Comparison of ENCODE assay signal across 10 cellular contexts in the genomic region with DNA sequence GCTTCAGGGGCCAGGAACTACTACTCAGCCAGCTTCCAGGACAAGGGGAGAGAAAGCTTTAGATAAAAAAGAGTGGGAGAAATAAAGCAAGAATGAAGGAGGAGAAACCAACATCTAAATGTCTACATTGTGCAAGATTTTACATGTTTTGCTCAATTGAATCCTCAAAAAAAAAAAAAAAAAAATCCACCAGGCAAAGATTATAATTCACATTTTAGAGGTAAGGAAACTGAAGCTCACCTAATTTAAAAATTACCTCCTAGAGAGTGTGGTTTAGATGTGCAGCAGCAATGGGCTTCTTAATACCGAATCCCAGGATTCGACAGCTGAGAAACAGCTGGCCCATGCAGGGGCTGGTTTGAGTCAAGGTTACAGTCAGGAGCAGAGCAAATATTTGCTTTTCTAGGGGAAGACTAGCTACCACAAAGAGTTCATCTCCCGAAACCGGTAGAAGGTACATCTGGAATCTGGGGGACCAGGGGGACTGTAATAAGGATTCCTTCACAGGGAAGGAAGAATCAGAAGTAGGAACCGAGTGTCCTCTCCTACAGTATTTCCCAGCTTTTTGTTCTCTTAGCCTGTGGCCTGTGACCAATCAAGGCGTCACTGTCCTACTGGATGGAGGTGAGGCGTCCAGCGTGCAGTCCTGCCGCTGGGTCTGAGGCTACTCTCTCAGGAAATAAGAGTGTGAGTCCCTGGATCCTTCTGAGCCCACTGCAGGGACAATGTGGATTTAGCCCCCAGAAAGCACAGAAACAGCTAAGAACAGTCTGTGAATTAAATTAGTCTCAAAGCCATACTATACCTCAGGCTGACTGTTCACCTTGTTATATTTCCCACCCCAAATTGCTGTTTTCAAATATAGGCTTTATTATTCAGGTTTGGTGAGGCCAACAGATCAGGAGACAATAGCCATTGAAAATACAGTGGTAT. TPM values are rescaled to one million over a fixed set of nuclear protein-coding genes. Genes with fewer than 3 reads are reported as not detected.
DNase-seq lines count a peak whose midpoint lies in the region; ATAC-seq, FAIRE-seq and TF ChIP-seq lines count a peak whose summit lies in the region.
"Had no signal": no experiment of that assay in that cellular context is flagged by ENCODE, and none has a peak within 500 bp of the region (broad histone marks: within the 10 kb centered on the region; RNA-seq: fewer than 3 reads in every experiment).

No MANE protein-coding gene starts in this region.

- WGBS in A549 (ENCODE audit: missing lambda C conversion rate): 56% methylated on average over 9 of the region's 9 CpGs

- intact Hi-C loops in breast epithelium (cut with DNase I; ENCODE audit: low total_unique reads): no loop called here
- intact Hi-C loops in dorsolateral prefrontal cortex (cut with DNase I): no loop called here

- H3K4me1 ChIP-seq in A549 (peaks cover 32% of the 10 kb centered on the region), breast epithelium (peaks cover 5 to 7% of the 10 kb centered on the region in 2 donors)

- no peak for FAIRE-seq in A549 (lab: Jason Lieb, UNC)

- H3K27me3 ChIP-seq in breast epithelium: no peaks in the 10 kb centered on the region
- H3K27me3 ChIP-seq in dorsolateral prefrontal cortex: no peaks in the 10 kb centered on the region

- POLR2A ChIA-PET in A549 (lab: Yijun Ruan, JAX): interaction anchor here (1.1 to 2.2 kb wide), 3 partner anchors 30 to 36 kb away, joined by 3 to 23 read pairs (median 6); no protein-coding TSS in a partner anchor
- POLR2A ChIA-PET in naive thymus-derived CD8-positive, alpha-beta T cell (lab: Charles Lee): no interaction called here

- no peak for DNase-seq in A549 (ENCODE audit: low read depth in 1 of 2, low spot score in 1 of 2)
- DNase-seq in HFFc6: no peak
- no peak for DNase-seq in breast epithelium (ENCODE audit: low spot score in 2 of 2)
- DNase-seq in naive thymus-derived CD8-positive, alpha-beta T cell: no peak
- no peak for DNase-seq in dorsolateral prefrontal cortex
- DNase-seq: NCI-H187 treated with DMSO at 0.1 percent for 48 hours had no signal

- TF ChIP-seq CTCF in A549 (IDR thresholded peaks at IDR 0.05) (no peak), HFFc6 (IDR thresholded peaks at IDR 0.05) (no peak), breast epithelium (IDR thresholded peaks at IDR 0.05) (no peak), dorsolateral prefrontal cortex (IDR thresholded peaks at IDR 0.05 in 54 of 56, conservative IDR thresholded peaks at IDR 0.05 in 2 of 56; ENCODE audit: low read depth in 1 of 56, partially characterized antibody in 56 of 56) (no peak)

- peak overlapping the region; percentile 68 for H3K4me2 ChIP-seq in A549

- no peak for TF ChIP-seq EP300 in A549 (IDR thresholded peaks at IDR 0.05)

- ATAC-seq in A549 (peak in 1 of 2 experiments; percentile 59; a peak in 3 of 6 replicates), GM19397 (IDR thresholded peaks at IDR 0.05; ENCODE audit: unreplicated experiment) (no peak), HG03520 (IDR thresholded peaks at IDR 0.05; ENCODE audit: unreplicated experiment) (no peak), GM18498 (IDR thresholded peaks at IDR 0.05; ENCODE audit: unreplicated experiment) (no peak)
- ATAC-seq in naive thymus-derived CD8-positive, alpha-beta T cell: no peak

- peak overlapping the region; percentile 77 for H3K27ac Mint-ChIP-seq in HFFc6
- H3K27ac Mint-ChIP-seq in naive thymus-derived CD8-positive, alpha-beta T cell: peak overlapping the region in 9 of 10 donors; percentile 49 to 83 (median 68)

- TF ChIP-seq RAD21 in A549 (conservative IDR thresholded peaks at IDR 0.05 in 1 of 2, IDR thresholded peaks at IDR 0.05 in 1 of 2): no peak

- H3K9me3 ChIP-seq in A549 (no peaks in the 10 kb centered on the region), breast epithelium (no peaks in the 10 kb centered on the region)

- peaks cover 7% of the 10 kb centered on the region for H3K9me3 Mint-ChIP-seq in HFFc6
- peaks cover 0 to 9% (median 0%) of the 10 kb centered on the region in 9 donors for H3K9me3 Mint-ChIP-seq in naive thymus-derived CD8-positive, alpha-beta T cell

- H3K27me3 Mint-ChIP-seq in HFFc6 (ENCODE audit: insufficient read depth): peaks cover 3% of the 10 kb centered on the region
- H3K27me3 Mint-ChIP-seq in naive thymus-derived CD8-positive, alpha-beta T cell: no peaks in the 10 kb centered on the region

- no peak overlapping the region; the same call in 2 of the 3 replicates for H3K4me3 ChIP-seq in A549
- H3K4me3 ChIP-seq in breast epithelium: peak overlapping the region in 1 of 3 donors; percentile 30
- no peak overlapping the region for H3K4me3 ChIP-seq in dorsolateral prefrontal cortex

- CTCF ChIA-PET in A549 (lab: Yijun Ruan, JAX): interaction anchor here (0.8 to 2.7 kb wide), 8 partner anchors 14 to 207 kb away, joined by 3 to 14 read pairs (median 9); no protein-coding TSS in a partner anchor

- H3K4me1 Mint-ChIP-seq in HFFc6 (ENCODE audit: low read depth): peaks cover 58% of the 10 kb centered on the region
- peaks cover 20 to 34% (median 30%) of the 10 kb centered on the region in 4 donors for H3K4me1 Mint-ChIP-seq in naive thymus-derived CD8-positive, alpha-beta T cell

- no peaks in the 10 kb centered on the region for H3K36me3 ChIP-seq in breast epithelium

- H3K36me3 Mint-ChIP-seq in HFFc6 (ENCODE audit: low read depth): peaks cover 9% of the 10 kb centered on the region
- H3K36me3 Mint-ChIP-seq in naive thymus-derived CD8-positive, alpha-beta T cell: no peaks in the 10 kb centered on the region

- TF ChIP-seq POLR2A in A549 (IDR thresholded peaks at IDR 0.05; ENCODE audit: low read length) (no peak), breast epithelium (IDR thresholded peaks at IDR 0.05) (no peak)

- H3K27ac ChIP-seq in A549 (peak overlapping the region; percentile 71 to 82), breast epithelium (peak overlapping the region; percentile 76 to 81), dorsolateral prefrontal cortex (peak overlapping the region in 3 of 59 donors; percentile 3 to 43 (median 28))

- H3K4me3 Mint-ChIP-seq in HFFc6: peak overlapping the region; percentile 68; the same call in 1 of the 2 replicates
- peak overlapping the region; percentile 24 to 80 (median 63) for H3K4me3 Mint-ChIP-seq in naive thymus-derived CD8-positive, alpha-beta T cell

TF ChIP-seq in A549, 52 proteins besides CTCF, POLR2A, EP300 and RAD21:
- TF ChIP-seq, protein P1, sequence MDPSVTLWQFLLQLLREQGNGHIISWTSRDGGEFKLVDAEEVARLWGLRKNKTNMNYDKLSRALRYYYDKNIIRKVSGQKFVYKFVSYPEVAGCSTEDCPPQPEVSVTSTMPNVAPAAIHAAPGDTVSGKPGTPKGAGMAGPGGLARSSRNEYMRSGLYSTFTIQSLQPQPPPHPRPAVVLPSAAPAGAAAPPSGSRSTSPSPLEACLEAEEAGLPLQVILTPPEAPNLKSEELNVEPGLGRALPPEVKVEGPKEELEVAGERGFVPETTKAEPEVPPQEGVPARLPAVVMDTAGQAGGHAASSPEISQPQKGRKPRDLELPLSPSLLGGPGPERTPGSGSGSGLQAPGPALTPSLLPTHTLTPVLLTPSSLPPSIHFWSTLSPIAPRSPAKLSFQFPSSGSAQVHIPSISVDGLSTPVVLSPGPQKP (IDR thresholded peaks at IDR 0.05; ENCODE audit: low read depth, low read length): no peak
- peak; percentile 43 to 52; a peak in 2 of 4 replicates for TF ChIP-seq CEBPB (IDR thresholded peaks at IDR 0.05)

RNA-seq across cellular contexts. Expression of a gene that starts 42.3 kb away (rescaled TPM):
- polyA plus RNA-seq in A549 (2011; rRNA removed) (1.7 and 2.3 TPM in 2 replicates), A549 (2017; fragmentation: RNase III; extraction: RNeasy Plus Mini Kit Qiagen cat#74134 plus additional on column Dnase treatment) (0.71 to 0.83 TPM (median 0.71 TPM) in 3 replicates)
- 0.62 and 0.65 TPM in 2 replicates for polyA plus RNA-seq in A549 (2012; cell fraction: cytosol; rRNA removed)
- 0.49 and 0.61 TPM in 2 replicates for polyA plus RNA-seq in A549 (2012; cell fraction: nucleus; rRNA removed)
- polyA minus RNA-seq in A549 (2011; rRNA and poly(A)+ RNA removed): 1.4 and 2.0 TPM in 2 replicates
- total RNA-seq in HFFc6 (2021; fragmentation: NEBNext Ultra II Directional; extraction: Animal tissue kit (Norgen Biotek cat#: 25700)): under 1 TPM in 2 of 6 experiments, not detected in 4; 0.25 to 0.36 TPM
- total RNA-seq in breast epithelium (1 to 10 TPM; 8.2 to 9.8 (median 8.2) TPM), dorsolateral prefrontal cortex (10 to 100 TPM in 6 of 120 experiments, 1 to 10 TPM in 68, under 1 TPM in 15, not detected in 31; 0.43 to 29.0 (median 2.2) TPM)
- total RNA-seq in naive thymus-derived CD8-positive, alpha-beta T cell: not detected
- not detected for polyA plus RNA-seq in naive thymus-derived CD8-positive, alpha-beta T cell
- total RNA-seq: temporal lobe had no signal
